12 cellular contexts compared by ENCODE assay signal in the genomic region with DNA sequence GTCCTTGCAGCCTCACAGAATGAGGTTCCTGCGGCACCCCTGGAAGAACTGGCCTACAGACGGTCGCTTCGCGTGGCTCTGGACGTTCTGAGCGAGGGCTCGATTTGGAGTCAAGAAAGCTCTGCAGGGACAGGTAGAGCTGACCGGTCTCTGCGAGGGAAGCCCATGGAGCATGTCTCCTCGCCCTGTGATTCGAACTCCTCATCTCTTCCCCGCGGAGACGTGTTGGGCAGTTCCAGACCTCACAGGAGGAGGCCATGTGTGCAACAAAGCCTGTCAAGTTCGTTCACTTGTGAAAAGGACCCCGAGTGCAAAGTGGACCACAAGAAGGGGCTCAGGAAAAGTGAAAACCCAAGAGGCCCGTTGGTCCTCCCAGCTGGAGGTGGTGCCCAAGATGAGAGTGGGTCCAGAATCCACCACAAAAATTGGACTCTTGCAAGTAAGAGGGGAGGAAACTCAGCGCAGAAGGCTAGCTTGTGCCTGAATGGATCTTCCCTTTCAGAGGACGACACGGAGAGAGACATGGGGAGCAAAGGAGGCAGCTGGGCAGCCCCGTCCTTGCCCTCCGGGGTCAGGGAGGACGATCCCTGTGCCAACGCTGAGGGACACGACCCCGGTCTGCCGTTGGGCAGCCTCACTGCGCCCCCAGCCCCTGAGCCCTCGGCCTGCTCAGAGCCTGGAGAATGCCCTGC. TPM values are rescaled to one million over a fixed set of nuclear protein-coding genes. Genes with fewer than 3 reads are reported as not detected.
DNase-seq lines count a peak whose midpoint lies in the region; ATAC-seq and TF ChIP-seq lines count a peak whose summit lies in the region.
"Had no signal": no experiment of that assay in that cellular context is flagged by ENCODE, and none has a peak within 500 bp of the region (broad histone marks: within the 10 kb centered on the region; RNA-seq: fewer than 3 reads in every experiment).

No MANE protein-coding gene starts in this region.

- peak overlapping the region; percentile 87 for H3K27ac Mint-ChIP-seq in osteocyte (ENCODE audit: unreplicated experiment)
- H3K27ac Mint-ChIP-seq in type B pancreatic cell: no peak overlapping the region
- H3K27ac Mint-ChIP-seq: activated T-cell treated with anti-CD3 and anti-CD28 coated beads, Interleukin-2, amount 50 U/mL, for 72 hours had no signal

- no peaks in the 10 kb centered on the region for H3K27me3 ChIP-seq in right atrium auricular region
- no peaks in the 10 kb centered on the region for H3K27me3 ChIP-seq in esophagus muscularis mucosa

- ATAC-seq in left ventricle myocardium superior: no peak
- ATAC-seq in HG03354 (IDR thresholded peaks at IDR 0.05; ENCODE audit: poor library complexity, severe bottlenecking, unreplicated experiment): no peak
- ATAC-seq in GM18505 (IDR thresholded peaks at IDR 0.05; ENCODE audit: unreplicated experiment): no peak
- ATAC-seq: A549; activated T-cell treated with anti-CD3 and anti-CD28 coated beads, Interleukin-2, amount 50 U/mL, for 72 hours had no signal

- H3K4me1 ChIP-seq in right atrium auricular region: peaks cover 0 to 42% of the 10 kb centered on the region in 2 donors
- peaks cover 28 to 45% (median 41%) of the 10 kb centered on the region in 4 donors for H3K4me1 ChIP-seq in esophagus muscularis mucosa

- H3K4me3 Mint-ChIP-seq in osteocyte (ENCODE audit: unreplicated experiment): peak overlapping the region; percentile 26
- H3K4me3 Mint-ChIP-seq in type B pancreatic cell: no peak overlapping the region
- H3K4me3 Mint-ChIP-seq: activated T-cell treated with anti-CD3 and anti-CD28 coated beads, Interleukin-2, amount 50 U/mL, for 72 hours had no signal

- H3K9me3 ChIP-seq in right atrium auricular region (no peaks in the 10 kb centered on the region), esophagus muscularis mucosa (no peaks in the 10 kb centered on the region)
- H3K9me3 ChIP-seq: A549 had no signal

- H3K36me3 Mint-ChIP-seq in osteocyte (ENCODE audit: unreplicated experiment): peaks cover 36% of the 10 kb centered on the region
- peaks cover 9% of the 10 kb centered on the region for H3K36me3 Mint-ChIP-seq in type B pancreatic cell

- no peak for TF ChIP-seq CTCF in right atrium auricular region (IDR thresholded peaks at IDR 0.05)
- TF ChIP-seq CTCF in esophagus muscularis mucosa (IDR thresholded peaks at IDR 0.05): no peak
- TF ChIP-seq CTCF in osteocyte (IDR thresholded peaks at IDR 0.05): no peak
- no peak for TF ChIP-seq CTCF in type B pancreatic cell (conservative IDR thresholded peaks at IDR 0.05)

- TF ChIP-seq POLR2A in esophagus muscularis mucosa (IDR thresholded peaks at IDR 0.05; ENCODE audit: low read depth) (no peak), GM18505 (IDR thresholded peaks at IDR 0.05; ENCODE audit: borderline replicate concordance, extremely low read depth, insufficient read depth, insufficient read length) (no peak)

- H3K4me1 Mint-ChIP-seq in osteocyte (ENCODE audit: unreplicated experiment): peaks cover 41% of the 10 kb centered on the region
- H3K4me1 Mint-ChIP-seq in type B pancreatic cell (ENCODE audit: unreplicated experiment): peaks cover 38% of the 10 kb centered on the region

- WGBS in esophagus muscularis mucosa: 73% methylated on average over 22 of the region's 30 CpGs

- H3K36me3 ChIP-seq in right atrium auricular region (peaks cover 56% of the 10 kb centered on the region), esophagus muscularis mucosa (peaks cover 9 to 72% (median 67%) of the 10 kb centered on the region in 4 donors)

- no peak for TF ChIP-seq EP300 in esophagus muscularis mucosa (IDR thresholded peaks at IDR 0.05)

- H3K4me3 ChIP-seq in right atrium auricular region (peak overlapping the region in 1 of 2 donors; percentile 22), esophagus muscularis mucosa (peak overlapping the region; percentile 32 to 46 (median 36))
- H3K4me3 ChIP-seq: A549 had no signal

- H3K27me3 Mint-ChIP-seq in osteocyte (ENCODE audit: unreplicated experiment) (no peaks in the 10 kb centered on the region), type B pancreatic cell (no peaks in the 10 kb centered on the region)

- no peak for DNase-seq in right atrium auricular region (ENCODE audit: low spot score)
- no peak for DNase-seq in left ventricle myocardium superior
- DNase-seq in esophagus muscularis mucosa (ENCODE audit: extremely low spot score): no peak
- no peak for DNase-seq in osteocyte (ENCODE audit: extremely low spot score, unreplicated experiment)
- DNase-seq in activated CD8-positive, alpha-beta memory T cell treated with anti-CD3 and anti-CD28 coated beads, Interleukin-2, amount 50 U/mL, for 48 hours: no peak
- DNase-seq in type B pancreatic cell (ENCODE audit: extremely low spot score, unreplicated experiment): no peak
- DNase-seq: activated T-cell treated with anti-CD3 and anti-CD28 coated beads, Interleukin-2, amount 50 U/mL, for 72 hours; stimulated activated CD4-positive, alpha-beta T cell treated with anti-CD3 and anti-CD28 coated beads, Interleukin-4, amount 100 ng/mL, for 1 hour had no signal

- peak overlapping the region; percentile 49 to 70 for H3K27ac ChIP-seq in right atrium auricular region
- peak overlapping the region; percentile 60 to 79 (median 73) for H3K27ac ChIP-seq in esophagus muscularis mucosa (replicated peaks in 1 of 4)
- H3K27ac ChIP-seq: A549, KMS-11 had no signal

- no peaks in the 10 kb centered on the region for H3K9me3 Mint-ChIP-seq in osteocyte (ENCODE audit: unreplicated experiment)
- no peaks in the 10 kb centered on the region for H3K9me3 Mint-ChIP-seq in type B pancreatic cell
- H3K9me3 Mint-ChIP-seq: activated T-cell treated with anti-CD3 and anti-CD28 coated beads, Interleukin-2, amount 50 U/mL, for 72 hours had no signal

- intact Hi-C loops in left ventricle myocardium superior (cut with micrococcal nuclease) (no loop called here), esophagus muscularis mucosa (cut with DNase I) (no loop called here)

RNA-seq across cellular contexts. Expression of a gene that starts 23.4 kb away (rescaled TPM):
- total RNA-seq in right atrium auricular region (100 to 1,000 TPM; 234 to 326 TPM), left ventricle myocardium superior (461 TPM), esophagus muscularis mucosa (100 to 1,000 TPM in 1 of 4 donors, 10 to 100 TPM in 3; 85.6 to 110 (median 89.4) TPM), osteocyte (71.7 and 74.4 TPM in 2 replicates), type B pancreatic cell (ENCODE audit: low replicate concordance) (83.3 and 98.3 TPM in 2 replicates)

RNA-seq across cellular contexts. Expression of a gene that starts 41.1 kb away (rescaled TPM):
- total RNA-seq in right atrium auricular region: 10 to 100 TPM; 45.8 to 92.5 TPM
- total RNA-seq in left ventricle myocardium superior: 92.5 TPM
- total RNA-seq in esophagus muscularis mucosa: 10 to 100 TPM in 3 of 4 donors, 1 to 10 TPM in 1; 5.8 to 13.4 (median 11.9) TPM
- 31.2 and 35.3 TPM in 2 replicates for total RNA-seq in osteocyte
- 33.7 and 37.9 TPM in 2 replicates for total RNA-seq in type B pancreatic cell (ENCODE audit: low replicate concordance)

RNA-seq across cellular contexts. Expression of a gene that starts 47.1 kb away (rescaled TPM):
- 10 to 100 TPM; 32.6 to 47.5 TPM for total RNA-seq in right atrium auricular region
- total RNA-seq in left ventricle myocardium superior: 96.7 TPM
- total RNA-seq in esophagus muscularis mucosa: 10 to 100 TPM; 44.9 to 79.4 (median 52.9) TPM
- 91.0 and 101 TPM in 2 replicates for total RNA-seq in osteocyte
- total RNA-seq in type B pancreatic cell (ENCODE audit: low replicate concordance): 124 and 141 TPM in 2 replicates
